Comparison of ENCODE assay signal across 1 cellular context in the genomic region with DNA sequence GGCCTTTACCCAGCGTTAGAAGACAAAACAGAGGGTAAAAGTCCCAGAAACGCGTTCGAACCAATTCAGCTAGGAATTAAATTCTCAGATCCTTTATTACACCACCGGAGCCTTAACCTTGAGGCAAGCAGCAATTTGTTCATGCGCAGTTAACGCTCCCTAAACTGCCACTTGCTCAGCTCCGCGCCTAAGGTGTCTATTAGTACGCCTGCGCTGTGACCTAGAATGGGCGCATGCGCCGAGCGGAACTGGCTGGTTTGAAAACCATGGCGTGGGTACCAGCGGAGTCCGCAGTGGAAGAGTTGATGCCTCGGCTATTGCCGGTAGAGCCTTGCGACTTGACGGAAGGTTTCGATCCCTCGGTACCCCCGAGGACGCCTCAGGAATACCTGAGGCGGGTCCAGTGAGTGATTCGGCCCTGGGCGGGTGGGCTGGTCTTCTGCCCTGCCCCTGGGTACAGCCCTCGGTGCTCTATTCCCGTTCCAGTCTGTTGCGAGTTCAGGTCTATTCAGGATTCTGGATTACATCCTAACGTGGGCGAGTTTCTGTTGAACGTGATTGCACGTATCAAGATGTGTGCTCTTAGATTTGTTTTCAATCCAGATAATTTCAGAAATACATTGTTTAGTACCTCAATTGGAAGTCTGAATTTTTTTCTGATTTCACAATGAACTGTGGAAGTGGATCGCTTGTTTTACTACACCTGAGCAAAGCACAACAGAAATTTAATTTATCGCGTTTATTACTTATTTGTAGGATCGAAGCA.
TF ChIP-seq lines count a peak whose summit lies in the region.

A gene with protein sequence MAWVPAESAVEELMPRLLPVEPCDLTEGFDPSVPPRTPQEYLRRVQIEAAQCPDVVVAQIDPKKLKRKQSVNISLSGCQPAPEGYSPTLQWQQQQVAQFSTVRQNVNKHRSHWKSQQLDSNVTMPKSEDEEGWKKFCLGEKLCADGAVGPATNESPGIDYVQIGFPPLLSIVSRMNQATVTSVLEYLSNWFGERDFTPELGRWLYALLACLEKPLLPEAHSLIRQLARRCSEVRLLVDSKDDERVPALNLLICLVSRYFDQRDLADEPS (plus strand): TSS at position 251 of the 766 bp plus-strand sequence. CDS start 16 bp downstream, at position 267.

TF ChIP-seq in HEK293, 187 proteins besides CTCF, POLR2A, EP300 and RAD21 (continued from another document):
- TF ChIP-seq ZNF280D (tag by site-specific recombination; IDR thresholded peaks at IDR 0.05) (no peak), ZNF600 (tag by site-specific recombination; IDR thresholded peaks at IDR 0.05) (peak; percentile 74), ZBTB11 (tag by site-specific recombination; conservative IDR thresholded peaks at IDR 0.05; ENCODE audit: low read depth) (peak; percentile 96), ZNF580 (tag by site-specific recombination; IDR thresholded peaks at IDR 0.05) (no peak), ZBTB17 (tag by site-specific recombination; IDR thresholded peaks at IDR 0.05) (peak; percentile 92), EGR2 (tag by site-specific recombination; IDR thresholded peaks at IDR 0.05; ENCODE audit: low read depth) (peak; percentile 16; the same call in 1 of the 2 replicates), ZNF48 (tag by site-specific recombination; IDR thresholded peaks at IDR 0.05) (no peak), ZNF610 (tag by site-specific recombination; IDR thresholded peaks at IDR 0.05; ENCODE audit: borderline replicate concordance) (0 out of 2 replicates have a peak, but pooled peaks have one; percentile 66), ZXDB (tag by site-specific recombination; IDR thresholded peaks at IDR 0.05) (peak; percentile 45; the same call in 1 of the 2 replicates), ZNF518A (tag by site-specific recombination; conservative IDR thresholded peaks at IDR 0.05; ENCODE audit: low read depth) (peak; percentile 67), ZNF324 (tag by site-specific recombination; IDR thresholded peaks at IDR 0.05) (no peak), TRIM28 (IDR thresholded peaks at IDR 0.05; ENCODE audit: borderline replicate concordance, low read length) (0 out of 2 replicates have a peak, but pooled peaks have one; percentile 51), SP2 (tag by site-specific recombination; IDR thresholded peaks at IDR 0.05) (peak; percentile 60), YY1 (tag by site-specific recombination; IDR thresholded peaks at IDR 0.05) (0 out of 2 replicates have a peak, but pooled peaks have one; percentile 31)
- TF ChIP-seq, protein P1, sequence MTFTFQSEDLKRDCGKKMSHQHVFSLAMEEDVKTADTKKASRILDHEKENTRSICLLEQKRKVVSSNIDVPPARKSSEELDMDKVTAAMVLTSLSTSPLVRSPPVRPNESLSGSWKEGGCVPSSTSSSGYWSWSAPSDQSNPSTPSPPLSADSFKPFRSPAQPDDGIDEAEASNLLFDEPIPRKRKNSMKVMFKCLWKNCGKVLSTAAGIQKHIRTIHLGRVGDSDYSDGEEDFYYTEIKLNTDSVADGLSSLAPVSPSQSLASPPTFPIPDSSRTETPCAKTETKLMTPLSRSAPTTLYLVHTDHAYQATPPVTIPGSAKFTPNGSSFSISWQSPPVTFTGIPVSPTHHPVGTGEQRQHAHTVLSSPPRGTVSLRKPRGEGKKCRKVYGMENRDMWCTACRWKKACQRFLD (tag by site-specific recombination; IDR thresholded peaks at IDR 0.05), result no peak
TF ChIP-seq in HEK293: peak in this region for 15.
